Comparison of ENCODE assay signal across 27 cellular contexts in genomic region chr18:41754332-41754731, GRCh38.
"Had no signal": no experiment of that assay in that cellular context is flagged by ENCODE, and none has a peak within 500 bp of the region (broad histone marks: within the 10 kb centered on the region; RNA-seq: fewer than 3 reads in every experiment).

No MANE protein-coding gene starts in this region.

- H3K4me3 Mint-ChIP-seq: activated CD4-positive, alpha-beta memory T cell treated with anti-CD3 and anti-CD28 coated beads, Interleukin-2, amount 10 ng/mL, durations not matched to agents 7 days and 5 days; activated CD4-positive, alpha-beta T cell treated with anti-CD3 and anti-CD28 coated beads for 36 hours; activated CD4-positive, alpha-beta T cell treated with anti-CD3 and anti-CD28 coated beads, Interleukin-2, amount 10 ng/mL, durations not matched to agents 7 days and 5 days; activated naive CD4-positive, alpha-beta T cell treated with anti-CD3 and anti-CD28 coated beads, Interleukin-2, amount 10 ng/mL, durations not matched to agents 7 days and 5 days; activated naive CD8-positive, alpha-beta T cell treated with anti-CD3 and anti-CD28 coated beads, Interleukin-2, amount 10 ng/mL, durations not matched to agents 7 days and 5 days; activated T-cell treated with anti-CD3 and anti-CD28 coated beads, Interleukin-2, amount 50 U/mL, for 24 hours; activated T-cell treated with anti-CD3 and anti-CD28 coated beads, Interleukin-2, amount 50 U/mL, for 72 hours; brain had no signal

- H3K36me3 ChIP-seq: ascending aorta, breast epithelium, cardiac muscle cell, colonic mucosa, esophagus squamous epithelium, gastroesophageal sphincter had no signal

- H3K9me3 ChIP-seq: ascending aorta, breast epithelium, colonic mucosa, esophagus squamous epithelium, gastroesophageal sphincter had no signal

- H3K4me1 ChIP-seq: ascending aorta, breast epithelium, colonic mucosa, esophagus squamous epithelium, gastroesophageal sphincter had no signal

- H3K27me3 Mint-ChIP-seq: activated CD4-positive, alpha-beta memory T cell treated with anti-CD3 and anti-CD28 coated beads, Interleukin-2, amount 10 ng/mL, durations not matched to agents 7 days and 5 days; activated CD4-positive, alpha-beta T cell treated with anti-CD3 and anti-CD28 coated beads for 36 hours; activated CD4-positive, alpha-beta T cell treated with anti-CD3 and anti-CD28 coated beads, Interleukin-2, amount 10 ng/mL, durations not matched to agents 7 days and 5 days; activated naive CD4-positive, alpha-beta T cell treated with anti-CD3 and anti-CD28 coated beads, Interleukin-2, amount 10 ng/mL, durations not matched to agents 7 days and 5 days; activated naive CD8-positive, alpha-beta T cell treated with anti-CD3 and anti-CD28 coated beads, Interleukin-2, amount 10 ng/mL, durations not matched to agents 7 days and 5 days; activated T-cell treated with anti-CD3 and anti-CD28 coated beads, Interleukin-2, amount 50 U/mL, for 24 hours; brain had no signal

- H3K36me3 Mint-ChIP-seq: activated naive CD4-positive, alpha-beta T cell treated with anti-CD3 and anti-CD28 coated beads, Interleukin-2, amount 10 ng/mL, durations not matched to agents 7 days and 5 days; activated naive CD8-positive, alpha-beta T cell treated with anti-CD3 and anti-CD28 coated beads, Interleukin-2, amount 10 ng/mL, durations not matched to agents 7 days and 5 days; brain had no signal

- H3K27me3 ChIP-seq: ascending aorta, breast epithelium, cardiac muscle cell, colonic mucosa, esophagus squamous epithelium, gastroesophageal sphincter had no signal

- H3K4me1 Mint-ChIP-seq: activated CD4-positive, alpha-beta memory T cell treated with anti-CD3 and anti-CD28 coated beads, Interleukin-2, amount 10 ng/mL, durations not matched to agents 7 days and 5 days; activated CD4-positive, alpha-beta T cell treated with anti-CD3 and anti-CD28 coated beads for 36 hours; activated CD4-positive, alpha-beta T cell treated with anti-CD3 and anti-CD28 coated beads, Interleukin-2, amount 10 ng/mL, durations not matched to agents 7 days and 5 days; activated naive CD4-positive, alpha-beta T cell treated with anti-CD3 and anti-CD28 coated beads, Interleukin-2, amount 10 ng/mL, durations not matched to agents 7 days and 5 days; activated naive CD8-positive, alpha-beta T cell treated with anti-CD3 and anti-CD28 coated beads, Interleukin-2, amount 10 ng/mL, durations not matched to agents 7 days and 5 days; brain had no signal

- H3K27ac ChIP-seq: ascending aorta, breast epithelium, cardiac muscle cell, colonic mucosa, epithelial cell of prostate, esophagus squamous epithelium, gastroesophageal sphincter had no signal

- H3K9me3 Mint-ChIP-seq: activated CD4-positive, alpha-beta memory T cell treated with anti-CD3 and anti-CD28 coated beads, Interleukin-2, amount 10 ng/mL, durations not matched to agents 7 days and 5 days; activated CD4-positive, alpha-beta T cell treated with anti-CD3 and anti-CD28 coated beads, Interleukin-2, amount 10 ng/mL, durations not matched to agents 7 days and 5 days; activated naive CD4-positive, alpha-beta T cell treated with anti-CD3 and anti-CD28 coated beads, Interleukin-2, amount 10 ng/mL, durations not matched to agents 7 days and 5 days; activated naive CD8-positive, alpha-beta T cell treated with anti-CD3 and anti-CD28 coated beads, Interleukin-2, amount 10 ng/mL, durations not matched to agents 7 days and 5 days; brain had no signal

- H3K4me3 ChIP-seq: ascending aorta, breast epithelium, cardiac muscle cell, colonic mucosa, esophagus squamous epithelium, gastroesophageal sphincter had no signal

- DNase-seq: activated CD4-positive, alpha-beta memory T cell treated with anti-CD3 and anti-CD28 coated beads, Interleukin-2, amount 10 ng/mL, durations not matched to agents 7 days and 5 days; activated CD4-positive, alpha-beta T cell treated with anti-CD3 and anti-CD28 coated beads for 36 hours; activated CD4-positive, alpha-beta T cell treated with anti-CD3 and anti-CD28 coated beads, Interleukin-2, amount 10 ng/mL, durations not matched to agents 7 days and 5 days; activated CD4-positive, alpha-beta T cell treated with anti-CD3 and anti-CD28 coated beads, Interleukin-2, amount 50 U/mL, for 4 hours; activated CD4-positive, CD25-positive, alpha-beta regulatory T cell; activated CD4-positive, CD25-positive, alpha-beta regulatory T cell treated with anti-CD3 and anti-CD28 coated beads, Interleukin-2, amount 50 U/mL, for 72 hours; activated CD8-positive, alpha-beta memory T cell treated with anti-CD3 and anti-CD28 coated beads, Interleukin-2, amount 50 U/mL, for 48 hours; activated gamma-delta T cell; activated naive CD4-positive, alpha-beta T cell; activated naive CD4-positive, alpha-beta T cell treated with anti-CD3 and anti-CD28 coated beads, Interleukin-2, amount 10 ng/mL, durations not matched to agents 7 days and 5 days; activated naive CD8-positive, alpha-beta T cell treated with anti-CD3 and anti-CD28 coated beads, Interleukin-2, amount 10 ng/mL, durations not matched to agents 7 days and 5 days; activated T-cell treated with anti-CD3 and anti-CD28 coated beads for 4 hours; activated T-cell treated with anti-CD3 and anti-CD28 coated beads, Interleukin-2, amount 50 U/mL, for 24 hours; activated T-cell treated with anti-CD3 and anti-CD28 coated beads, Interleukin-2, amount 50 U/mL, for 72 hours; central memory CD4-positive, alpha-beta T cell; cerebellar nuclear complex; colonic mucosa; effector CD8-positive, alpha-beta T cell; esophagus squamous epithelium; T-helper 2 cell had no signal

- H3K27ac Mint-ChIP-seq: activated CD4-positive, alpha-beta memory T cell treated with anti-CD3 and anti-CD28 coated beads, Interleukin-2, amount 10 ng/mL, durations not matched to agents 7 days and 5 days; activated CD4-positive, alpha-beta T cell treated with anti-CD3 and anti-CD28 coated beads for 36 hours; activated CD4-positive, alpha-beta T cell treated with anti-CD3 and anti-CD28 coated beads, Interleukin-2, amount 10 ng/mL, durations not matched to agents 7 days and 5 days; activated naive CD4-positive, alpha-beta T cell treated with anti-CD3 and anti-CD28 coated beads, Interleukin-2, amount 10 ng/mL, durations not matched to agents 7 days and 5 days; activated naive CD4-positive, alpha-beta T cell treated with anti-CD3 and anti-CD28 coated beads, Interleukin-2, amount 50 U/mL, for 72 hours; activated naive CD8-positive, alpha-beta T cell treated with anti-CD3 and anti-CD28 coated beads, Interleukin-2, amount 10 ng/mL, durations not matched to agents 7 days and 5 days; activated T-cell treated with anti-CD3 and anti-CD28 coated beads, Interleukin-2, amount 50 U/mL, for 24 hours; activated T-cell treated with anti-CD3 and anti-CD28 coated beads, Interleukin-2, amount 50 U/mL, for 72 hours; brain had no signal
